ENCODE assay signal across 15 cellular contexts in the genomic region with DNA sequence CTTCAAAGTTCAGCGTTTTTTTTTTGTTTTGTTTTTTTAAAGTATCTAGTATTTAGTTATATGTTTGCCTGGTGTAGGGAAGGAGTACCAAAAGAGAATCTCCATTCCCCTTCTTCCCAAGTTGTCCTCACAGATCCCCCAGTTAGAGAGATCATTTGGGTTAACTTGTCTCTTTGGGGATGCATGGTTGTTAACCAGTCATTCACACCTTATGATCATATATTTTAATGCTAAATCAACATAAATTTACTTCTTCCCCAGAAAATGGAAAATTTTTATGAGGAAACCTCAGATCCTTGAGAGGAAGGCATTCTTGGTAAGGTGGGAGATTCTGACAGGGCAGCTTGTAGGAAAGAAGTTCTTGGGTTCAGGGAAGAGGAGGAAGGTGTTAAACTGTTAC. TPM values are rescaled to one million over a fixed set of nuclear protein-coding genes. Genes with fewer than 3 reads are reported as not detected.
DNase-seq lines count a peak whose midpoint lies in the region; ATAC-seq and TF ChIP-seq lines count a peak whose summit lies in the region.
"Had no signal": no experiment of that assay in that cellular context is flagged by ENCODE, and none has a peak within 500 bp of the region (broad histone marks: within the 10 kb centered on the region; RNA-seq: fewer than 3 reads in every experiment).

No MANE protein-coding gene starts in this region.

- H3K4me1 ChIP-seq in Caco-2, result peaks cover 18% of the 10 kb centered on the region

- peak overlapping the region; percentile 89 for H3K27ac Mint-ChIP-seq in CD4-positive, alpha-beta T cell
- H3K27ac Mint-ChIP-seq in Caco-2 (ENCODE audit: unreplicated experiment) (no peak overlapping the region), brain (peak overlapping the region in 2 of 5 experiments; percentile 6 to 22), nephron progenitor cell (no peak overlapping the region)

- no peak for DNase-seq in CD4-positive, alpha-beta T cell
- DNase-seq in Caco-2, result no peak
- no peak for DNase-seq in nephron progenitor cell
- DNase-seq in stimulated activated CD4-positive, alpha-beta T cell treated with anti-CD3 and anti-CD28 coated beads, Interleukin-1b, Interleukin-23, amount 100 ng/mL, for 48 hours, result no peak
- no peak for DNase-seq in 8988T
- DNase-seq in NCI-H345 treated with DMSO at 0.1 percent for 48 hours (lab: John Stamatoyannopoulos, UW; ENCODE audit: unreplicated experiment), result no peak
- DNase-seq: DMS153; H7; NCI-H1105; NCI-H1694 treated with DMSO at 0.1 percent for 48 hours; NCI-H446; NCI-H69; NK-92 treated with Interleukin-12 subunit alpha and Interleukin-12 subunit beta, amount 100 ng/mL, for 24 hours; SHP77 treated with DMSO at 0.1 percent for 48 hours had no signal

- intact Hi-C loops in CD4-positive, alpha-beta T cell (cut with DNase I, micrococcal nuclease), result loop anchor here in 1 of 2 experiments (10.0 kb wide), 1 partner anchor 254 kb away; a partner anchor contains a TSS
- intact Hi-C loops in Caco-2 (cut with micrococcal nuclease; ENCODE audit: unreplicated experiment), result no loop called here

- peaks cover 15% of the 10 kb centered on the region for H3K36me3 Mint-ChIP-seq in CD4-positive, alpha-beta T cell (ENCODE audit: low read depth)
- H3K36me3 Mint-ChIP-seq in Caco-2 (ENCODE audit: insufficient read depth, unreplicated experiment) (peaks cover 37% of the 10 kb centered on the region), brain (no peaks in the 10 kb centered on the region), nephron progenitor cell (ENCODE audit: low read depth) (peaks cover 6% of the 10 kb centered on the region)

- H3K27me3 ChIP-seq in CD4-positive, alpha-beta T cell (ENCODE audit: control insufficient read depth, insufficient read depth, low read length), result no peaks in the 10 kb centered on the region
- H3K27me3 ChIP-seq in Caco-2 (replicated peaks; ENCODE audit: control insufficient read depth, insufficient read depth, low read length), result no peaks in the 10 kb centered on the region

- no peaks in the 10 kb centered on the region for H3K27me3 Mint-ChIP-seq in CD4-positive, alpha-beta T cell
- H3K27me3 Mint-ChIP-seq in Caco-2 (ENCODE audit: insufficient read depth, unreplicated experiment), result no peaks in the 10 kb centered on the region
- H3K27me3 Mint-ChIP-seq in brain, result peaks cover 22% of the 10 kb centered on the region
- peaks cover 41% of the 10 kb centered on the region for H3K27me3 Mint-ChIP-seq in nephron progenitor cell (ENCODE audit: low read depth, poor library complexity)

- no peaks in the 10 kb centered on the region for H3K9me3 Mint-ChIP-seq in CD4-positive, alpha-beta T cell
- H3K9me3 Mint-ChIP-seq in Caco-2 (ENCODE audit: unreplicated experiment), result no peaks in the 10 kb centered on the region
- peaks cover 3 to 9% (median 7%) of the 10 kb centered on the region in 5 experiments for H3K9me3 Mint-ChIP-seq in brain
- H3K9me3 Mint-ChIP-seq in nephron progenitor cell, result peaks cover 23% of the 10 kb centered on the region

- peak overlapping the region; percentile 7 for H3K4me3 Mint-ChIP-seq in CD4-positive, alpha-beta T cell
- H3K4me3 Mint-ChIP-seq in Caco-2 (ENCODE audit: unreplicated experiment), result peak overlapping the region; percentile 92
- peak overlapping the region; percentile 40 to 97 (median 95) for H3K4me3 Mint-ChIP-seq in brain
- peak overlapping the region; percentile 7 for H3K4me3 Mint-ChIP-seq in nephron progenitor cell

- H3K36me3 ChIP-seq in Caco-2 (ENCODE audit: control insufficient read depth, insufficient read depth, low read length), result no peaks in the 10 kb centered on the region

- H3K9me3 ChIP-seq in CD4-positive, alpha-beta T cell (ENCODE audit: control insufficient read depth, low read length), result no peaks in the 10 kb centered on the region
- H3K9me3 ChIP-seq in Caco-2, result no peaks in the 10 kb centered on the region

- CTCF ChIA-PET in CD4-positive, alpha-beta T cell (lab: Charles Lee), result no interaction called here
- CTCF ChIA-PET in Caco-2 (lab: Charles Lee), result no interaction called here

- no peak for ATAC-seq in CD4-positive, alpha-beta T cell (ENCODE audit: poor library complexity)

- BruUV-seq in Caco-2 (replicated peaks; lab: Mats Ljungman, UMichigan), result no TSS peak

- H3K27ac ChIP-seq in CD4-positive, alpha-beta T cell (ENCODE audit: low read depth, low read length), result no peak overlapping the region

- no peak overlapping the region for H3K4me3 ChIP-seq in Caco-2 (ENCODE audit: low read depth, low read length)

- no peak for TF ChIP-seq CTCF in CD4-positive, alpha-beta T cell (IDR thresholded peaks at IDR 0.05)
- TF ChIP-seq CTCF in Caco-2 (IDR thresholded peaks at IDR 0.05; ENCODE audit: insufficient read depth in 1 of 2, low read depth in 1 of 2, low read length in 1 of 2, severe bottlenecking in 1 of 2, unreplicated experiment in 1 of 2), result no peak
- TF ChIP-seq CTCF in brain (conservative IDR thresholded peaks at IDR 0.05), result no peak
- TF ChIP-seq CTCF in nephron progenitor cell (IDR thresholded peaks at IDR 0.05), result no peak

- H3K4me1 Mint-ChIP-seq in CD4-positive, alpha-beta T cell (ENCODE audit: low read depth), result peaks cover 48% of the 10 kb centered on the region
- H3K4me1 Mint-ChIP-seq in Caco-2 (ENCODE audit: low read depth, unreplicated experiment), result peaks cover 26% of the 10 kb centered on the region
- peaks cover 39% of the 10 kb centered on the region for H3K4me1 Mint-ChIP-seq in brain
- H3K4me1 Mint-ChIP-seq in nephron progenitor cell, result peaks cover 33% of the 10 kb centered on the region

- POLR2A ChIA-PET in CD4-positive, alpha-beta T cell (lab: Charles Lee), result interaction anchor here (3.4 kb wide), 1 partner anchor 37 kb away, joined by 46 read pairs; no protein-coding TSS in a partner anchor
- POLR2A ChIA-PET in Caco-2 (lab: Charles Lee), result no interaction called here

RNA-seq across cellular contexts. Expression of a gene that starts 1.5 kb away (rescaled TPM):
- 10 to 100 TPM; 31.0 to 33.9 TPM for total RNA-seq in CD4-positive, alpha-beta T cell
- 59.6 and 60.0 TPM in 2 replicates for total RNA-seq in Caco-2 (2022)
- 5.0 TPM for polyA plus RNA-seq in brain (ENCODE audit: insufficient read depth, low read depth, low replicate concordance)

Comparison
In these comparisons a context has a peak if more than half of its experiments do, and no peak if none do; other contexts are left out.
1. H3K4me3 Mint-ChIP-seq: peak in every context shown above with its lines; median percentile 95 in brain; 92 in Caco-2; 7 in CD4-positive, alpha-beta T cell; 7 in nephron progenitor cell.